24 cellular contexts compared by ENCODE assay signal in the genomic region with DNA sequence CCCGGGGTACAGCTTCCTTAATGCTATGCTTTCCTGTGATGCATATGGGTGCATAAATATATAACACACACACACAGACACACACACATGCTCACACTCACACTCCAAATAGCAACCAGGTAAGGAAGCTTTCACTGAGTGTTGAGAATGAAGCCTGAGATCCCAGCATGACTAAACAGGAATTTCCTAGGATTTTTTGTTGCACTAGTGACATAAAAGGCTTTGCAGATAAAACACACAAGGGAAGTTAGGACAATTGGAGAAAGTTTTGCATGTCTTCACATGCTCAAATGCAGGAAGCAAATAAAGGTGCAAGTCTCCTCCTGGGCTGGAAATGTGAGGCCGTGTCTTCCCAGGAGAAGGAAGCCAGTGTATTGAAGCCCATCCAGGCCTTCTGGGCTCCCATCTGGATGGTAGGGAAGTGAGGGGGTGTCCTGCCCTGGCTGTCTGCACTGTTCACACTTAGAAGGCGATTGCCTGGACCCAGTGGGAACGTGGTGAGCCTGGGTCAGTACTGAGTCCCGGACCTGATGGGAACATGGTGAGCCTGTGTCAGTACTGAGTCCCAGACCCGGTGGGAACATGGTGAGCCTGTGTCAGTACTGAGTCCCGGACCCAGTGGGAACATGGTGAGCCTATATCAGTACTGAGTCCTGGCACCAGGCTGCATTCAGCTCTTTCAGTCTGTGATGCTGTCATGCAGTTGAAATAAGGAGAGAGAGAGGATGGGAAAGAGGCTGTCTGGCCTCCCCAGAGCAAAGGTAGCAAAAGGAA. TPM values are rescaled to one million over a fixed set of nuclear protein-coding genes. Genes with fewer than 3 reads are reported as not detected.
"Had no signal": no experiment of that assay in that cellular context is flagged by ENCODE, and none has a peak within 500 bp of the region (broad histone marks: within the 10 kb centered on the region; RNA-seq: fewer than 3 reads in every experiment).

No MANE protein-coding gene starts in this region.

- H3K36me3 Mint-ChIP-seq: activated CD8-positive, alpha-beta memory T cell treated with anti-CD3 and anti-CD28 coated beads, Interleukin-2, amount 10 ng/mL, durations not matched to agents 7 days and 5 days; immature natural killer cell; memory B cell had no signal

- DNase-seq: activated CD4-positive, alpha-beta T cell treated with anti-CD3 and anti-CD28 coated beads, Interleukin-2, amount 10 ng/mL, durations not matched to agents 7 days and 5 days; activated CD8-positive, alpha-beta memory T cell treated with anti-CD3 and anti-CD28 coated beads, Interleukin-2, amount 10 ng/mL, durations not matched to agents 7 days and 5 days; activated CD8-positive, alpha-beta T cell treated with anti-CD3 and anti-CD28 coated beads for 36 hours; activated effector memory CD4-positive, alpha-beta T cell treated with anti-CD3 and anti-CD28 coated beads, Interleukin-2, amount 50 U/mL, for 16 hours; activated naive CD4-positive, alpha-beta T cell treated with anti-CD3 and anti-CD28 coated beads, Interleukin-2, amount 50 U/mL, for 16 hours; activated T-cell treated with anti-CD3 and anti-CD28 coated beads for 4 hours; anterior cingulate cortex; cortex of kidney; endodermal cell; foreskin fibroblast; immature natural killer cell; kidney glomerular epithelial cell; nephron progenitor cell; retina; stimulated activated CD4-positive, alpha-beta T cell treated with anti-CD3 and anti-CD28 coated beads, Interleukin-4, amount 100 ng/mL, for 24 hours; tibial artery had no signal

- H3K36me3 ChIP-seq: tibial artery had no signal

- H3K9me3 ChIP-seq: tibial artery had no signal

- ATAC-seq: activated CD4-positive, CD25-positive, alpha-beta regulatory T cell treated with anti-CD3 and anti-CD28 coated beads, Interleukin-2, amount 50 U/mL, for 24 hours; activated CD8-positive, alpha-beta memory T cell treated with anti-CD3 and anti-CD28 coated beads, Interleukin-2, amount 10 ng/mL, durations not matched to agents 7 days and 5 days; activated CD8-positive, alpha-beta T cell treated with anti-CD3 and anti-CD28 coated beads for 36 hours had no signal

- H3K4me1 Mint-ChIP-seq: immature natural killer cell had no signal

- H3K4me1 ChIP-seq: tibial artery had no signal

- H3K27ac ChIP-seq: tibial artery, VCaP had no signal

- H3K4me3 ChIP-seq: tibial artery had no signal

- H3K27ac Mint-ChIP-seq: activated CD4-positive, alpha-beta T cell treated with anti-CD3 and anti-CD28 coated beads, Interleukin-2, amount 10 ng/mL, durations not matched to agents 7 days and 5 days; activated CD8-positive, alpha-beta memory T cell treated with anti-CD3 and anti-CD28 coated beads, Interleukin-2, amount 10 ng/mL, durations not matched to agents 7 days and 5 days; activated CD8-positive, alpha-beta T cell treated with anti-CD3 and anti-CD28 coated beads for 36 hours; endodermal cell; immature natural killer cell; memory B cell; nephron progenitor cell; progenitor cell of endocrine pancreas; stimulated activated naive CD8-positive, alpha-beta T cell treated with anti-CD3 and anti-CD28 coated beads, Interleukin-15, Interleukin-2, amounts not matched to agents 100 ng/mL and 50 ng/mL, for 24 hours had no signal

- H3K27me3 Mint-ChIP-seq: activated CD4-positive, alpha-beta T cell treated with anti-CD3 and anti-CD28 coated beads, Interleukin-2, amount 10 ng/mL, durations not matched to agents 7 days and 5 days; activated CD8-positive, alpha-beta memory T cell treated with anti-CD3 and anti-CD28 coated beads, Interleukin-2, amount 10 ng/mL, durations not matched to agents 7 days and 5 days; activated CD8-positive, alpha-beta T cell treated with anti-CD3 and anti-CD28 coated beads for 36 hours; stimulated activated naive CD8-positive, alpha-beta T cell treated with anti-CD3 and anti-CD28 coated beads, Interleukin-15, Interleukin-2, amounts not matched to agents 100 ng/mL and 50 ng/mL, for 24 hours had no signal

- H3K4me3 Mint-ChIP-seq: activated CD4-positive, alpha-beta T cell treated with anti-CD3 and anti-CD28 coated beads, Interleukin-2, amount 10 ng/mL, durations not matched to agents 7 days and 5 days; activated CD8-positive, alpha-beta memory T cell treated with anti-CD3 and anti-CD28 coated beads, Interleukin-2, amount 10 ng/mL, durations not matched to agents 7 days and 5 days; activated CD8-positive, alpha-beta T cell treated with anti-CD3 and anti-CD28 coated beads for 36 hours; endodermal cell; immature natural killer cell; memory B cell; nephron progenitor cell; stimulated activated naive CD8-positive, alpha-beta T cell treated with anti-CD3 and anti-CD28 coated beads, Interleukin-15, Interleukin-2, amounts not matched to agents 100 ng/mL and 50 ng/mL, for 24 hours had no signal

- H3K9me3 Mint-ChIP-seq: activated CD4-positive, alpha-beta T cell treated with anti-CD3 and anti-CD28 coated beads, Interleukin-2, amount 10 ng/mL, durations not matched to agents 7 days and 5 days; activated CD8-positive, alpha-beta T cell treated with anti-CD3 and anti-CD28 coated beads for 36 hours; immature natural killer cell; memory B cell; nephron progenitor cell; stimulated activated naive CD8-positive, alpha-beta T cell treated with anti-CD3 and anti-CD28 coated beads, Interleukin-15, Interleukin-2, amounts not matched to agents 100 ng/mL and 50 ng/mL, for 24 hours had no signal

RNA-seq across cellular contexts. Expression of a gene that starts 38.8 kb away (rescaled TPM):
- total RNA-seq: activated CD8-positive, alpha-beta memory T cell treated with anti-CD3 and anti-CD28 coated beads, Interleukin-2, amount 10 ng/mL, durations not matched to agents 7 days and 5 days; endodermal cell; fibroblast of lung; glomerular endothelial cell; myocyte; progenitor cell of endocrine pancreas had no signal
